In the genomic region with DNA sequence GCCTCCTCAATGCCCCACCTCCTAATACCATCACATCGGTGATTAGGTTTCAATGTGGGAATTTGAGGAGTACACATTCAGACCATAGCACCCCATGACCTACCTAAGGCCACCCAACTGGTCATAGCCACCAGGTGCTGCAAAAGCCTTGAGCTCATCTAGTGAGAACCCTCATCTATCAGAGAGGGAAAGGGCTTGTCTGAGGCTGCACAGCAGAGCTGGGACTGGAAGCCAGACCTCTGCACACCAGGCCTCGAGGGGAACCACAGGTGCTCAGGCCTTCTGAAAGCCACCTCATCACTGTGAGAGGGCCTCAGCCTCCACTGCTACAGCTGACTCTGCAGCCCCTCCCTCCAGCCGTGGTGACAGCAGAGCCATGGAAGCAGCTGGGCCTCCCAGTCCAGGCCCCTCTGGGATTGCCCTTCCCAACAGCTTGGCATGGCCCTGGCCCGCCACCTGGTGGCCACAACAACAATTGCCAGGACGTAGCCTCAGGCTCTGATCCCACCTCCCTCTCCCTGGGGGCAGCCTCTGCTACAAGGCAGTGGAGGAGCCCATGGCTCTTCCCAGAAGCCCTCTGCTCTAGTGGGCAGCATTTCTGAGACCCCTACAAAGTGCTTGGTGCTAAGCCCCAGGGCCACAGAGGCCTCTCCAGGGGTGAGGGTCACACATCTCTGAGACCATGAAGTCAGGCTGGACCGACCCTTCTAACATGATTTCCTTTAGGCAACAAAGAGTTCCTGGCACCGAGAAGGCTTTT, we compare ENCODE assay signal across 7 cellular contexts. TPM values are rescaled to one million over a fixed set of nuclear protein-coding genes. Genes with fewer than 3 reads are reported as not detected.
DNase-seq lines count a peak whose midpoint lies in the region; TF ChIP-seq lines count a peak whose summit lies in the region.

No MANE protein-coding gene starts in this region.

- no CpG with 5 or more reads among the region's 7 CpGs for WGBS in trophoblast cell (ENCODE audit: extremely low coverage, insufficient coverage, insufficient read length)

- no peak overlapping the region for H3K4ac ChIP-seq in trophoblast cell (ENCODE audit: low read depth, low read length)

- H3K79me1 ChIP-seq in trophoblast cell (ENCODE audit: low read length) = no peaks in the 10 kb centered on the region

- no peak overlapping the region for H3K27ac ChIP-seq in trophoblast cell (ENCODE audit: low read depth, low read length)

- H3K27me3 ChIP-seq in Loucy (ENCODE audit: insufficient read depth, low read length, poor library complexity, severe bottlenecking) = no peaks in the 10 kb centered on the region
- no peaks in the 10 kb centered on the region for H3K27me3 ChIP-seq in trophoblast cell (ENCODE audit: insufficient read depth, low read length)

- H3K4me2 ChIP-seq in Loucy (ENCODE audit: low read depth, low read length, poor library complexity, severe bottlenecking) = no peak overlapping the region
- H3K4me2 ChIP-seq in trophoblast cell (ENCODE audit: low read length) = no peak overlapping the region

- no peaks in the 10 kb centered on the region for H3K9me2 ChIP-seq in Loucy (replicated peaks; ENCODE audit: low read depth, low read length)

- peaks cover 6% of the 10 kb centered on the region for H3K4me1 ChIP-seq in Loucy (ENCODE audit: insufficient read depth, low read length, poor library complexity, severe bottlenecking)
- no peaks in the 10 kb centered on the region for H3K4me1 ChIP-seq in trophoblast cell (ENCODE audit: control insufficient read depth in 1 of 2, insufficient read depth in 2 of 2, low read length in 2 of 2)

- no peaks in the 10 kb centered on the region for H3K79me2 ChIP-seq in Loucy (ENCODE audit: insufficient read depth, low read length)
- H3K79me2 ChIP-seq in trophoblast cell (ENCODE audit: control insufficient read depth, insufficient read depth, low read length, poor library complexity) = no peaks in the 10 kb centered on the region

- H4K12ac ChIP-seq in trophoblast cell (ENCODE audit: low read depth, low read length) = no peak overlapping the region

- no peaks in the 10 kb centered on the region for H3K9me3 ChIP-seq in Loucy (ENCODE audit: insufficient read depth, low read depth, low read length)
- peaks cover 1% of the 10 kb centered on the region for H3K9me3 ChIP-seq in trophoblast cell (ENCODE audit: insufficient read depth, low read depth, low read length)

- no peak overlapping the region for H2BK5ac ChIP-seq in trophoblast cell (ENCODE audit: low read depth, low read length, poor library complexity)

- H4K20me1 ChIP-seq in Loucy (ENCODE audit: insufficient read depth, low read length, poor library complexity, severe bottlenecking) = no peaks in the 10 kb centered on the region

- H2BK12ac ChIP-seq in trophoblast cell (ENCODE audit: low read length) = no peak overlapping the region

- H3K36me3 ChIP-seq in Loucy (ENCODE audit: insufficient read depth, low read length) = no peaks in the 10 kb centered on the region
- no peaks in the 10 kb centered on the region for H3K36me3 ChIP-seq in trophoblast cell (ENCODE audit: control insufficient read depth in 1 of 2, insufficient read depth in 2 of 2, low read length in 2 of 2)

- TF ChIP-seq CTCF in GM12874 (IDR thresholded peaks at IDR 0.05; ENCODE audit: insufficient read depth, low read depth, low read length) = peak; percentile 91
- TF ChIP-seq CTCF in Loucy (conservative IDR thresholded peaks at IDR 0.05; ENCODE audit: low read length) = peak; percentile 94

- no peak overlapping the region for H4K8ac ChIP-seq in trophoblast cell (ENCODE audit: low read depth, low read length)

- H4K91ac ChIP-seq in trophoblast cell (ENCODE audit: low read depth, low read length) = no peak overlapping the region

- H3K14ac ChIP-seq in trophoblast cell (ENCODE audit: low read length) = no peak overlapping the region

- H2AFZ ChIP-seq in Loucy (ENCODE audit: low read length) = no peak overlapping the region
- H2AFZ ChIP-seq in trophoblast cell (ENCODE audit: insufficient read depth, low read length, poor library complexity) = no peak overlapping the region

- DNase-seq in SHP77 (lab: John Stamatoyannopoulos, UW) = peak; percentile 79 to 87
- DNase-seq in activated gamma-delta T cell treated with anti-CD3 and anti-CD28 coated beads, Interleukin-2, amount 50 U/mL, for 16 hours (ENCODE audit: low read depth) = peak; percentile 43
- DNase-seq in globus pallidus (ENCODE audit: low spot score) = peak; percentile 68
- peak; percentile 66 to 78 for DNase-seq in trophoblast cell
- peak; percentile 64 for DNase-seq in ureter (ENCODE audit: low spot score)

- no peak overlapping the region for H3K18ac ChIP-seq in trophoblast cell (ENCODE audit: low read length)

- no peak overlapping the region for H3K4me3 ChIP-seq in Loucy (ENCODE audit: low read length, poor library complexity, severe bottlenecking)
- no peak overlapping the region for H3K4me3 ChIP-seq in trophoblast cell (ENCODE audit: low read depth, low read length)

- no peaks in the 10 kb centered on the region for H3F3A ChIP-seq in Loucy (ENCODE audit: low read depth)

- H2BK120ac ChIP-seq in trophoblast cell (ENCODE audit: insufficient read depth, low read length, poor library complexity) = no peak overlapping the region

- H2AK5ac ChIP-seq in trophoblast cell (ENCODE audit: low read length) = no peak overlapping the region

- H3K23ac ChIP-seq in trophoblast cell (ENCODE audit: low read length) = no peak overlapping the region

- H3K9ac ChIP-seq in Loucy (ENCODE audit: low read depth, low read length, poor library complexity, severe bottlenecking) = no peak overlapping the region
- no peak overlapping the region for H3K9ac ChIP-seq in trophoblast cell (ENCODE audit: low read length)

RNA-seq across cellular contexts. Expression of gene PRDM11, which starts 41.0 kb away (rescaled TPM):
- 1.8 and 2.4 TPM in 2 replicates for polyA plus RNA-seq in trophoblast cell (2013)
- 35.3 TPM for total RNA-seq in ureter
